1 cellular context compared by ENCODE assay signal in the genomic region with DNA sequence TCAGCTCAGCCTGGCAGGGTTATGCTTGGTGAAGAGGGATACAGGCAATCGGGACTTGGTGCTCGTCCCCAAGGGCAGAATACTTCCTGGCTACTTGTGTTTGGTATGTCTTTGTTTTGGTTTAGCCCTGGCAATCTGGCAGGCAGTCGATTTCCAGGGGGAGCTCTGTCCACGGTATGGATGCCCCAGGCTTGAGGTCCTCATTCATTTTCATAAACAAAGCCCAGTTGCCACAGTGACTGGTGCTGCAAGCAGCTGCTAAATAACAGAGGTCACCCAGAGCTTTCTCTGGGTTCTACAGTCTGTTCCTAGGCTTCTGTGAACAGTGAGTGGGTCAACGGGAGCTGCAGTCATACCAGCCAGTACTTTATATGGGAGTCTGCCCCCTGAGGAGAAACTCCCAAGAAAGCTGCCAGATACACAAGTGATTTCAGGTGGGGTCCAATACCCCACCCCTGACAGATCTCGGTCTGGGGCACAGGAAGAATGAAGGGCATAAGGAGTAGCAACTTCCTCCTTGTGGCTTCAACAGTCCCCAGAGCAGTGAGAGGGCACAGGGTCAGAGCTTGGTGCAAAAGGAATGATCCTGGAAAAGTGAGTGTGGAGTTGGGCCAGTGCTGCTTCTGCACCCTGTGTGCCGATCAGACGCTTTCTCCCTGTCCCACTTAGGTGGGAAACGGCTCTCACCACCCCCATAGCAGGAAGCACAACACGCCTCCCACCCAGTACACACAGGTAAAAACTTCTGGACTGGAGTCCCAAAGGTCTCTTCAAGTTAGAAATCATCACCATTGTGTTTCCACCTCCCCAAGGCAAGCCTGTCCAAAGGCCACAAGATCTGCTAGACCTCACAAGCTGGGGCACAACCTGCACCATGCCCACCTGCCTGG.
TF ChIP-seq lines count a peak whose summit lies in the region.

No MANE protein-coding gene starts in this region.

TF ChIP-seq in K562, 482 proteins besides CTCF, POLR2A, EP300 and RAD21 (continued from another document):
- TF ChIP-seq, protein P1, sequence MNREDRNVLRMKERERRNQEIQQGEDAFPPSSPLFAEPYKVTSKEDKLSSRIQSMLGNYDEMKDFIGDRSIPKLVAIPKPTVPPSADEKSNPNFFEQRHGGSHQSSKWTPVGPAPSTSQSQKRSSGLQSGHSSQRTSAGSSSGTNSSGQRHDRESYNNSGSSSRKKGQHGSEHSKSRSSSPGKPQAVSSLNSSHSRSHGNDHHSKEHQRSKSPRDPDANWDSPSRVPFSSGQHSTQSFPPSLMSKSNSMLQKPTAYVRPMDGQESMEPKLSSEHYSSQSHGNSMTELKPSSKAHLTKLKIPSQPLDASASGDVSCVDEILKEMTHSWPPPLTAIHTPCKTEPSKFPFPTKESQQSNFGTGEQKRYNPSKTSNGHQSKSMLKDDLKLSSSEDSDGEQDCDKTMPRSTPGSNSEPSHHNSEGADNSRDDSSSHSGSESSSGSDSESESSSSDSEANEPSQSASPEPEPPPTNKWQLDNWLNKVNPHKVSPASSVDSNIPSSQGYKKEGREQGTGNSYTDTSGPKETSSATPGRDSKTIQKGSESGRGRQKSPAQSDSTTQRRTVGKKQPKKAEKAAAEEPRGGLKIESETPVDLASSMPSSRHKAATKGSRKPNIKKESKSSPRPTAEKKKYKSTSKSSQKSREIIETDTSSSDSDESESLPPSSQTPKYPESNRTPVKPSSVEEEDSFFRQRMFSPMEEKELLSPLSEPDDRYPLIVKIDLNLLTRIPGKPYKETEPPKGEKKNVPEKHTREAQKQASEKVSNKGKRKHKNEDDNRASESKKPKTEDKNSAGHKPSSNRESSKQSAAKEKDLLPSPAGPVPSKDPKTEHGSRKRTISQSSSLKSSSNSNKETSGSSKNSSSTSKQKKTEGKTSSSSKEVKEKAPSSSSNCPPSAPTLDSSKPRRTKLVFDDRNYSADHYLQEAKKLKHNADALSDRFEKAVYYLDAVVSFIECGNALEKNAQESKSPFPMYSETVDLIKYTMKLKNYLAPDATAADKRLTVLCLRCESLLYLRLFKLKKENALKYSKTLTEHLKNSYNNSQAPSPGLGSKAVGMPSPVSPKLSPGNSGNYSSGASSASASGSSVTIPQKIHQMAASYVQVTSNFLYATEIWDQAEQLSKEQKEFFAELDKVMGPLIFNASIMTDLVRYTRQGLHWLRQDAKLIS (CRISPR knock-in tag; IDR thresholded peaks at IDR 0.05), result no peak
